22 cellular contexts compared by ENCODE assay signal in the genomic region with DNA sequence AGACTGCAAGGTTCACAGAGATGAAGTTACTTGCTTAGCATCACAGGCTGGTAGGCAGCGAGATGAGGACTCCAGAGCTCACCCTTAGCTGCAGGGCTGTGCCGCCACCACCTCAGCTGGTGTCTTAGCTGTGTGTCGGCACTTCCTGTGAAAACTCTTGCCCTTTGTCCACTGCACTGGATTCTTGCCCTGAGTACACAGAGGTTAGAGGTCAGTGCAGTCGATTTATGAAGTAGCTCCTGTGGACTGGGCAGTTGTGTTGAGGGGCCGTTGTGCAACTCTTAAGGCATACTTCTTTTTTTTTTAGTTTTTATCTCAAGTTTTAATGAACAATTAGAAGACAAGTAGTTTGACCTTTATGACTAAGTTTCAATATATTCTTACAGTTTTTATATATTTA.
"Had no signal": no experiment of that assay in that cellular context is flagged by ENCODE, and none has a peak within 500 bp of the region (broad histone marks: within the 10 kb centered on the region; RNA-seq: fewer than 3 reads in every experiment).

No MANE protein-coding gene starts in this region.

- FAIRE-seq: urothelium cell line had no signal

- H3K27ac ChIP-seq: colonic mucosa, heart right ventricle, sigmoid colon, skin epidermis, stomach had no signal

- H3K4me3 ChIP-seq: colonic mucosa, heart right ventricle, mucosa of descending colon, sigmoid colon, skin epidermis, stomach had no signal

- H3K9me3 ChIP-seq: colonic mucosa, mucosa of descending colon, stomach had no signal

- H3K4me1 ChIP-seq: colonic mucosa, heart right ventricle, stomach had no signal

- H3K27me3 ChIP-seq: colonic mucosa, heart right ventricle, sigmoid colon, stomach had no signal

- ATAC-seq: left cardiac atrium; left ventricle myocardium superior; mucosa of descending colon; naive thymus-derived CD8-positive, alpha-beta T cell had no signal

- DNase-seq: colonic mucosa; dermis blood vessel endothelial cell; effector CD4-positive, alpha-beta T cell; endodermal cell; heart right ventricle; immature natural killer cell; kidney; left cardiac atrium; left ventricle myocardium superior; mammary epithelial cell; mucosa of descending colon; naive thymus-derived CD8-positive, alpha-beta T cell; posterior cingulate gyrus; sigmoid colon; stimulated activated CD4-positive, alpha-beta T cell treated with anti-CD3 and anti-CD28 coated beads, Interleukin-2, amount 100 ng/mL, for 24 hours; stimulated activated CD4-positive, alpha-beta T cell treated with anti-CD3 and anti-CD28 coated beads, Interleukin-4, amount 100 ng/mL, for 4 hours; stimulated activated naive CD4-positive, alpha-beta T cell; stomach; substantia nigra; trophoblast cell had no signal
